ENCODE assay signal across 2 cellular contexts in the genomic region with DNA sequence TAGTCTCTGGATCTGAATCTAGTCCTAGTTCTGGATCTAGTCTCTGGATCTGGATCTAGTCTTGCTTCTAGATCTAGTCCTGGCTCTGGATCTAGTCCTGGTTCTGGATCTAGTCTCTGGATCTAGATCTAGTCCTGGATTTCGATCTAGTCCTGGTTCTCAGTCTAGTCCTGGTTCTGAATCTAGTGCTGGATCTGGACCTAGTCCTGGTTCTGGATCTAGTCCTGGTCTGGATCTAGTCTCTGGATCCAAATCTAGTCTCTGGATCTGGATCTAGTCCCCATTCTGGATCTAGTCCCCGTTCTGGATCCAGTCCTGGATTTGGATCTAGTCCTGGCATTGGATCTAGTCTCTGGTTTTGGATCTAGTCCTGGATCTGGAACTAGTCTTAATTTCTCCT.
TF ChIP-seq lines count a peak whose summit lies in the region.

No MANE protein-coding gene starts in this region.

TF ChIP-seq in K562, 482 proteins besides CTCF, POLR2A, EP300 and RAD21:
- peak; percentile 47; the same call in 1 of the 2 replicates for TF ChIP-seq CREB3L1 (IDR thresholded peaks at IDR 0.05; ENCODE audit: borderline replicate concordance, low read depth)
- TF ChIP-seq ARNT (IDR thresholded peaks at IDR 0.05): peak in 1 of 2 experiments; percentile 93; a peak in 2 of 4 replicates
- TF ChIP-seq ZFP36 (IDR thresholded peaks at IDR 0.05; ENCODE audit: low read depth, low read length, partially characterized antibody): no peak
- TF ChIP-seq ZBTB26 (CRISPR knock-in tag; IDR thresholded peaks at IDR 0.05): no peak
- TF ChIP-seq RBFOX2 (IDR thresholded peaks at IDR 0.05; ENCODE audit: low read depth, low read length): no peak
- TF ChIP-seq HCFC1 (IDR thresholded peaks at IDR 0.05; ENCODE audit: low read depth, low read length): no peak
- TF ChIP-seq TCF7 (IDR thresholded peaks at IDR 0.05; ENCODE audit: borderline replicate concordance): no peak
- no peak for TF ChIP-seq HDAC6 (IDR thresholded peaks at IDR 0.05; ENCODE audit: low read depth, low read length)

TF ChIP-seq in H1, 55 proteins besides CTCF, POLR2A, EP300 and RAD21:
- TF ChIP-seq CREB1 (IDR thresholded peaks at IDR 0.05) (no peak), POU5F1 (IDR thresholded peaks at IDR 0.05; ENCODE audit: low read depth, low read length) (no peak), BCL11A (IDR thresholded peaks at IDR 0.05; ENCODE audit: low read depth in 2 of 2, low read length in 2 of 2) (no peak), CBX5 (IDR thresholded peaks at IDR 0.05; ENCODE audit: low read depth, low read length) (no peak), POLR2AphosphoS5 (IDR thresholded peaks at IDR 0.05; ENCODE audit: low read depth, low read length) (no peak), EZH2 (IDR thresholded peaks at IDR 0.05; ENCODE audit: low read depth, low read length, severe bottlenecking) (no peak), KDM5A (IDR thresholded peaks at IDR 0.05; ENCODE audit: low read length) (no peak)
